Comparison of ENCODE assay signal across 13 cellular contexts in genomic region chr3:152430223-152431002, GRCh38.
DNase-seq lines count a peak whose midpoint lies in the region; ATAC-seq and TF ChIP-seq lines count a peak whose summit lies in the region.
"Had no signal": no experiment of that assay in that cellular context is flagged by ENCODE, and none has a peak within 500 bp of the region (broad histone marks: within the 10 kb centered on the region; RNA-seq: fewer than 3 reads in every experiment).

No MANE protein-coding gene starts in this region.

- H3K9me3 Mint-ChIP-seq in activated naive CD4-positive, alpha-beta T cell treated with anti-CD3 and anti-CD28 coated beads for 36 hours, result peaks cover 8% of the 10 kb centered on the region
- H3K9me3 Mint-ChIP-seq in activated naive CD4-positive, alpha-beta T cell treated with anti-CD3 and anti-CD28 coated beads, Interleukin-2, amount 10 ng/mL, durations not matched to agents 7 days and 5 days, result peaks cover 7% of the 10 kb centered on the region
- H3K9me3 Mint-ChIP-seq in WTC11, result peaks cover 15% of the 10 kb centered on the region
- peaks cover 0 to 2% (median 0%) of the 10 kb centered on the region in 6 donors for H3K9me3 Mint-ChIP-seq in immature natural killer cell
- H3K9me3 Mint-ChIP-seq in MCF 10A (ENCODE audit: unreplicated experiment), result no peaks in the 10 kb centered on the region

- no peaks in the 10 kb centered on the region for H3K27me3 Mint-ChIP-seq in activated naive CD4-positive, alpha-beta T cell treated with anti-CD3 and anti-CD28 coated beads for 36 hours (ENCODE audit: low read depth)
- no peaks in the 10 kb centered on the region for H3K27me3 Mint-ChIP-seq in activated naive CD4-positive, alpha-beta T cell treated with anti-CD3 and anti-CD28 coated beads, Interleukin-2, amount 10 ng/mL, durations not matched to agents 7 days and 5 days
- H3K27me3 Mint-ChIP-seq in WTC11 (ENCODE audit: low read depth) (no peaks in the 10 kb centered on the region), immature natural killer cell (ENCODE audit: low read depth in 3 of 3) (peaks cover 2 to 12% (median 5%) of the 10 kb centered on the region in 3 donors), MCF 10A (ENCODE audit: insufficient read depth, unreplicated experiment) (no peaks in the 10 kb centered on the region)

- H3K4me3 ChIP-seq in transverse colon, result no peak overlapping the region
- H3K4me3 ChIP-seq: lung, tibial artery had no signal

- peaks cover 0 to 25% (median 8%) of the 10 kb centered on the region in 4 donors for H3K36me3 ChIP-seq in transverse colon

- peaks cover 51% of the 10 kb centered on the region for H3K36me3 Mint-ChIP-seq in activated naive CD4-positive, alpha-beta T cell treated with anti-CD3 and anti-CD28 coated beads for 36 hours (ENCODE audit: low read depth)
- peaks cover 70% of the 10 kb centered on the region for H3K36me3 Mint-ChIP-seq in activated naive CD4-positive, alpha-beta T cell treated with anti-CD3 and anti-CD28 coated beads, Interleukin-2, amount 10 ng/mL, durations not matched to agents 7 days and 5 days
- H3K36me3 Mint-ChIP-seq in WTC11 (peaks cover 16% of the 10 kb centered on the region), immature natural killer cell (peaks cover 22 to 34% (median 28%) of the 10 kb centered on the region in 3 donors), MCF 10A (ENCODE audit: insufficient read depth, unreplicated experiment) (peaks cover 32% of the 10 kb centered on the region)

- no peaks in the 10 kb centered on the region for H3K27me3 ChIP-seq in transverse colon
- H3K27me3 ChIP-seq: tibial artery had no signal

- CTCF ChIA-PET in activated naive CD4-positive, alpha-beta T cell treated with anti-CD3 and anti-CD28 coated beads for 36 hours (lab: Charles Lee), result interaction anchor here (0.8 to 1.6 kb wide), 3 partner anchors 15 to 247 kb away, joined by 3 to 4 read pairs (median 4); no protein-coding TSS in a partner anchor
- CTCF ChIA-PET in activated naive CD4-positive, alpha-beta T cell treated with anti-CD3 and anti-CD28 coated beads, Interleukin-2, amount 10 ng/mL, durations not matched to agents 7 days and 5 days (lab: Charles Lee), result interaction anchor here (0.6 kb wide), 1 partner anchor 95 kb away, joined by 3 read pairs; no protein-coding TSS in a partner anchor
- CTCF ChIA-PET in WTC11 (lab: Charles Lee) (no interaction called here), MCF 10A (lab: Yijun Ruan, JAX) (interaction anchor here (0.7 to 1.2 kb wide), 4 partner anchors 9 to 592 kb away, joined by 3 read pairs; no protein-coding TSS in a partner anchor)

- no peak overlapping the region for H3K4me3 Mint-ChIP-seq in activated naive CD4-positive, alpha-beta T cell treated with anti-CD3 and anti-CD28 coated beads for 36 hours
- H3K4me3 Mint-ChIP-seq in activated naive CD4-positive, alpha-beta T cell treated with anti-CD3 and anti-CD28 coated beads, Interleukin-2, amount 10 ng/mL, durations not matched to agents 7 days and 5 days, result no peak overlapping the region
- no peak overlapping the region for H3K4me3 Mint-ChIP-seq in WTC11
- no peak overlapping the region for H3K4me3 Mint-ChIP-seq in immature natural killer cell
- no peak overlapping the region for H3K4me3 Mint-ChIP-seq in MCF 10A (ENCODE audit: unreplicated experiment)

- H3K9me3 ChIP-seq in transverse colon, result no peaks in the 10 kb centered on the region

- no peak for TF ChIP-seq CTCF in WTC11 (IDR thresholded peaks at IDR 0.05)
- no peak for TF ChIP-seq CTCF in transverse colon (IDR thresholded peaks at IDR 0.05)
- TF ChIP-seq CTCF in MCF 10A (IDR thresholded peaks at IDR 0.05; ENCODE audit: unreplicated experiment), result no peak

- no peak for TF ChIP-seq POLR2A in transverse colon (IDR thresholded peaks at IDR 0.05)

- peaks cover 0 to 12% (median 0%) of the 10 kb centered on the region in 4 donors for H3K4me1 ChIP-seq in transverse colon

- no TSS peak for BruUV-seq in MCF 10A (replicated peaks; lab: Mats Ljungman, UMichigan)

- H3K4me1 Mint-ChIP-seq in activated naive CD4-positive, alpha-beta T cell treated with anti-CD3 and anti-CD28 coated beads for 36 hours (ENCODE audit: low read depth), result peaks cover 44% of the 10 kb centered on the region
- peaks cover 39% of the 10 kb centered on the region for H3K4me1 Mint-ChIP-seq in activated naive CD4-positive, alpha-beta T cell treated with anti-CD3 and anti-CD28 coated beads, Interleukin-2, amount 10 ng/mL, durations not matched to agents 7 days and 5 days
- H3K4me1 Mint-ChIP-seq in WTC11 (peaks cover 12% of the 10 kb centered on the region), immature natural killer cell (peaks cover 68 to 91% of the 10 kb centered on the region in 2 donors), MCF 10A (ENCODE audit: insufficient read depth, unreplicated experiment) (no peaks in the 10 kb centered on the region)

- H3K27ac Mint-ChIP-seq in activated naive CD4-positive, alpha-beta T cell treated with anti-CD3 and anti-CD28 coated beads for 36 hours, result peak overlapping the region; percentile 46
- no peak overlapping the region for H3K27ac Mint-ChIP-seq in activated naive CD4-positive, alpha-beta T cell treated with anti-CD3 and anti-CD28 coated beads, Interleukin-2, amount 10 ng/mL, durations not matched to agents 7 days and 5 days
- peak overlapping the region; percentile 4; the same call in 1 of the 2 replicates for H3K27ac Mint-ChIP-seq in WTC11
- peak overlapping the region; percentile 49 to 89 (median 79) for H3K27ac Mint-ChIP-seq in immature natural killer cell
- H3K27ac Mint-ChIP-seq in MCF 10A (ENCODE audit: low read depth, unreplicated experiment), result no peak overlapping the region

- 77% methylated on average over 2 of the region's 2 CpGs; no CpG with 5 or more reads in 1 of the 2 donors for WGBS in transverse colon (ENCODE audit: low coverage in 1 of 2), 2 donors

- TF ChIP-seq EP300 in transverse colon (IDR thresholded peaks at IDR 0.05; ENCODE audit: low read depth), result no peak

- in situ Hi-C loops in transverse colon (cut with MboI; ENCODE audit: low pct_ligation_motif_present in 1 of 4, low pct_unique_long_range_greater_than_20kb in 1 of 4, low sequenced_read_pairs in 3 of 4), result loop anchor here (25.0 kb wide), 5 partner anchors 143 to 368 kb away; partner anchors contain the start of gene MBNL1 (in 1 of the 4)

- POLR2A ChIA-PET in WTC11 (lab: Charles Lee), result no interaction called here
- POLR2A ChIA-PET in MCF 10A (lab: Yijun Ruan, JAX), result interaction anchor here (1.4 kb wide), 1 partner anchor 24 kb away, joined by 4 read pairs; no protein-coding TSS in a partner anchor

- DNase-seq in activated naive CD4-positive, alpha-beta T cell treated with anti-CD3 and anti-CD28 coated beads for 36 hours, result no peak
- no peak for DNase-seq in activated naive CD4-positive, alpha-beta T cell treated with anti-CD3 and anti-CD28 coated beads, Interleukin-2, amount 10 ng/mL, durations not matched to agents 7 days and 5 days
- DNase-seq in WTC11 (ENCODE audit: low spot score) (no peak), immature natural killer cell (no peak), transverse colon (no peak), MCF 10A (ENCODE audit: unreplicated experiment) (no peak), NCI-H226 (no peak)
- DNase-seq: activated gamma-delta T cell treated with Interleukin-2 at 50 U/mL for 16 hours, cortex of kidney, NCI-H2081, tibial artery had no signal

- no peak for ATAC-seq in WTC11
- no peak for ATAC-seq in GM21360 (IDR thresholded peaks at IDR 0.05; ENCODE audit: unreplicated experiment)

- intact Hi-C loops in activated naive CD4-positive, alpha-beta T cell treated with anti-CD3 and anti-CD28 coated beads for 36 hours (cut with micrococcal nuclease), result no loop called here
- intact Hi-C loops in transverse colon (cut with DNase I; ENCODE audit: low total_unique reads), result no loop called here
- intact Hi-C loops in MCF 10A (cut with micrococcal nuclease), result no loop called here

- H3K27ac ChIP-seq in transverse colon, result peak overlapping the region in 3 of 4 donors; percentile 3 to 38 (median 23)

TF ChIP-seq in WTC11, 78 proteins besides CTCF, POLR2A, EP300 and RAD21 (continues in another document):
- no peak for TF ChIP-seq NFE2L1 (CRISPR knock-in tag; IDR thresholded peaks at IDR 0.05)
- TF ChIP-seq AFF4 (CRISPR knock-in tag; IDR thresholded peaks at IDR 0.05; ENCODE audit: borderline replicate concordance), result no peak
- TF ChIP-seq E2F4 (CRISPR knock-in tag; IDR thresholded peaks at IDR 0.05; ENCODE audit: borderline replicate concordance, low read depth), result no peak
- no peak for TF ChIP-seq TCF7 (CRISPR knock-in tag; IDR thresholded peaks at IDR 0.05; ENCODE audit: low read depth)
- TF ChIP-seq TEAD1 (CRISPR knock-in tag; IDR thresholded peaks at IDR 0.05), result no peak

Comparison
In these comparisons a context has a peak if more than half of its experiments do, and no peak if none do; other contexts are left out.
1. H3K27ac Mint-ChIP-seq: peak in activated naive CD4-positive, alpha-beta T cell treated with anti-CD3 and anti-CD28 coated beads for 36 hours (single experiment), WTC11 (single experiment) and immature natural killer cell (6 of 6); none in activated naive CD4-positive, alpha-beta T cell treated with anti-CD3 and anti-CD28 coated beads, Interleukin-2, amount 10 ng/mL, durations not matched to agents 7 days and 5 days (single experiment) and MCF 10A (single experiment).